In the genomic region with DNA sequence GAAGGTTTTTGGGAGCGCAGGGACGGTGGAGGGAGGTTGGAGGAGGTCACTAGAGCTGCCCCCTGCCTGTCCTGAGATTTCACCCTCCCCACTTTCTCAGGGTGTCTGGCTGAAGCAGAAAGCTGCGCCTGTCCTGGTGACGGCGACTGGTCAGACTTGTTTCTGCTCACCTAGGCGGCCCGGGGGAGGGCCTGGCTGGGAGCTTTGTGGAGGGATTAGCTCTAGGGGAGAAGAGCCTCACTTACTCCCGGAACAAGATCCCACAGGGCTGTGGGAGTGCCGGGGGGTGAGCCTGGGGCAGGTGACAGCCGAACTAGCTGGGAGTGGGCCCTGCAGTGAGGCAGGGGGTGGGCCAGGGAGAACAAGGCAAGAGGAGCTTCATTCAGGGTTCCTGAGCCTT, we compare ENCODE assay signal across 9 cellular contexts. TPM values are rescaled to one million over a fixed set of nuclear protein-coding genes. Genes with fewer than 3 reads are reported as not detected.
DNase-seq lines count a peak whose midpoint lies in the region; ATAC-seq lines count a peak whose summit lies in the region.
"Had no signal": no experiment of that assay in that cellular context is flagged by ENCODE, and none has a peak within 500 bp of the region (broad histone marks: within the 10 kb centered on the region; RNA-seq: fewer than 3 reads in every experiment).

No MANE protein-coding gene starts in this region.

- H3K27me3 Mint-ChIP-seq in activated CD4-positive, alpha-beta T cell treated with anti-CD3 and anti-CD28 coated beads for 36 hours = no peaks in the 10 kb centered on the region
- no peaks in the 10 kb centered on the region for H3K27me3 Mint-ChIP-seq in T-cell
- no peaks in the 10 kb centered on the region for H3K27me3 Mint-ChIP-seq in stimulated activated memory B cell treated with anti-CD40 and anti-IgM and Interleukin-4, amounts not matched to agents 10 μg/mL and 1 μg/mL and 100 μg/mL, for 72 hours
- H3K27me3 Mint-ChIP-seq: naive B cell had no signal

- H3K4me1 ChIP-seq in iPS-15b (ENCODE audit: control insufficient read depth, insufficient read depth, low read length) = peaks cover 22% of the 10 kb centered on the region

- peak overlapping the region; percentile 83 for H3K27ac Mint-ChIP-seq in activated CD4-positive, alpha-beta T cell treated with anti-CD3 and anti-CD28 coated beads for 36 hours
- peak overlapping the region; percentile 85 to 90 for H3K27ac Mint-ChIP-seq in T-cell
- H3K27ac Mint-ChIP-seq in stimulated activated memory B cell treated with anti-CD40 and anti-IgM and Interleukin-4, amounts not matched to agents 10 μg/mL and 1 μg/mL and 100 μg/mL, for 72 hours = peak overlapping the region; percentile 64

- no peaks in the 10 kb centered on the region for H3K27me3 ChIP-seq in iPS-15b (ENCODE audit: control insufficient read depth, insufficient read depth, low read length)

- peaks cover 58% of the 10 kb centered on the region for H3K4me1 Mint-ChIP-seq in activated CD4-positive, alpha-beta T cell treated with anti-CD3 and anti-CD28 coated beads for 36 hours
- H3K4me1 Mint-ChIP-seq in T-cell = peaks cover 52 to 78% (median 71%) of the 10 kb centered on the region in 3 donors
- H3K4me1 Mint-ChIP-seq in stimulated activated memory B cell treated with anti-CD40 and anti-IgM and Interleukin-4, amounts not matched to agents 10 μg/mL and 1 μg/mL and 100 μg/mL, for 72 hours = peaks cover 60% of the 10 kb centered on the region

- POLR2A ChIA-PET in activated CD4-positive, alpha-beta T cell treated with anti-CD3 and anti-CD28 coated beads for 36 hours (lab: Charles Lee) = interaction anchor here (1.1 kb wide), 1 partner anchor 22 kb away, joined by 3 read pairs; no protein-coding TSS in a partner anchor
- POLR2A ChIA-PET in T-cell (lab: Charles Lee) = interaction anchor here in 1 of 2 donors (0.6 kb wide), 1 partner anchor 1006 kb away, joined by 3 read pairs; no protein-coding TSS in a partner anchor

- H3K9me3 Mint-ChIP-seq in activated CD4-positive, alpha-beta T cell treated with anti-CD3 and anti-CD28 coated beads for 36 hours (ENCODE audit: low read depth) = no peaks in the 10 kb centered on the region
- no peaks in the 10 kb centered on the region for H3K9me3 Mint-ChIP-seq in T-cell
- H3K9me3 Mint-ChIP-seq in stimulated activated memory B cell treated with anti-CD40 and anti-IgM and Interleukin-4, amounts not matched to agents 10 μg/mL and 1 μg/mL and 100 μg/mL, for 72 hours = no peaks in the 10 kb centered on the region
- H3K9me3 Mint-ChIP-seq: naive B cell had no signal

- no peak for DNase-seq in activated CD4-positive, alpha-beta T cell treated with anti-CD3 and anti-CD28 coated beads for 36 hours
- no peak for DNase-seq in activated CD4-positive, alpha-beta T cell treated with anti-CD3 and anti-CD28 coated beads for 48 hours
- DNase-seq in T-cell = no peak
- DNase-seq in stimulated activated CD4-positive, alpha-beta T cell treated with anti-CD3 and anti-CD28 coated beads, Interleukin-4, amount 100 ng/mL, for 24 hours = no peak

- H3K9me3 ChIP-seq in iPS-15b (ENCODE audit: control insufficient read depth, insufficient read depth, low read length) = no peaks in the 10 kb centered on the region

- H3K9ac ChIP-seq in iPS-15b (ENCODE audit: low read depth, low read length) = peak overlapping the region; percentile 54

- H3K4me3 Mint-ChIP-seq in activated CD4-positive, alpha-beta T cell treated with anti-CD3 and anti-CD28 coated beads for 36 hours = no peak overlapping the region
- H3K4me3 Mint-ChIP-seq in T-cell = peak overlapping the region; percentile 66 to 100 (median 68)
- no peak overlapping the region for H3K4me3 Mint-ChIP-seq in stimulated activated memory B cell treated with anti-CD40 and anti-IgM and Interleukin-4, amounts not matched to agents 10 μg/mL and 1 μg/mL and 100 μg/mL, for 72 hours

- H3K36me3 ChIP-seq in iPS-15b (ENCODE audit: control insufficient read depth, insufficient read depth, low read length) = no peaks in the 10 kb centered on the region

- H3K36me3 Mint-ChIP-seq in activated CD4-positive, alpha-beta T cell treated with anti-CD3 and anti-CD28 coated beads for 36 hours (ENCODE audit: low read depth) = peaks cover 7% of the 10 kb centered on the region
- peaks cover 7% of the 10 kb centered on the region for H3K36me3 Mint-ChIP-seq in T-cell
- no peaks in the 10 kb centered on the region for H3K36me3 Mint-ChIP-seq in stimulated activated memory B cell treated with anti-CD40 and anti-IgM and Interleukin-4, amounts not matched to agents 10 μg/mL and 1 μg/mL and 100 μg/mL, for 72 hours
- H3K36me3 Mint-ChIP-seq: naive B cell had no signal

- CTCF ChIA-PET in activated CD4-positive, alpha-beta T cell treated with anti-CD3 and anti-CD28 coated beads for 36 hours (lab: Charles Lee) = interaction anchor here (0.5 to 8.2 kb wide), 11 partner anchors 10 to 289 kb away, joined by 3 to 82 read pairs (median 6); partner anchors contain the start of gene NHERF1
- CTCF ChIA-PET in T-cell (lab: Charles Lee) = interaction anchor here (0.5 to 2.5 kb wide), 12 partner anchors 10 to 172 kb away, joined by 3 to 25 read pairs (median 6); no protein-coding TSS in a partner anchor

- ATAC-seq in activated CD4-positive, alpha-beta T cell treated with anti-CD3 and anti-CD28 coated beads for 36 hours = no peak
- ATAC-seq in T-cell (replicated peaks in 1 of 4) (no peak), HG02588 (IDR thresholded peaks at IDR 0.05; ENCODE audit: unreplicated experiment) (no peak), HG02610 (IDR thresholded peaks at IDR 0.05; ENCODE audit: unreplicated experiment) (no peak)
- no peak for ATAC-seq in stimulated activated memory B cell treated with anti-CD40 and anti-IgM and Interleukin-4, amounts not matched to agents 10 μg/mL and 1 μg/mL and 100 μg/mL, for 72 hours

- H3K4me3 ChIP-seq in iPS-15b (ENCODE audit: low read depth, low read length) = no peak overlapping the region

- intact Hi-C loops in activated CD4-positive, alpha-beta T cell treated with anti-CD3 and anti-CD28 coated beads for 36 hours (cut with DNase I, micrococcal nuclease) = loop anchor here in 1 of 2 experiments (2.0 kb wide), 1 partner anchor 15 kb away; no protein-coding TSS in a partner anchor

RNA-seq across cellular contexts. Expression of gene NHERF1, which starts 11.5 kb away (rescaled TPM):
- 100 to 1,000 TPM; 115 to 170 TPM for total RNA-seq in activated CD4-positive, alpha-beta T cell treated with anti-CD3 and anti-CD28 coated beads for 36 hours
- total RNA-seq in T-cell = 100 to 1,000 TPM; 104 to 260 (median 223) TPM

RNA-seq across cellular contexts. Expression of gene NAT9, which starts 16.2 kb away (rescaled TPM):
- total RNA-seq in activated CD4-positive, alpha-beta T cell treated with anti-CD3 and anti-CD28 coated beads for 36 hours = 10 to 100 TPM; 23.7 to 39.6 TPM
- 10 to 100 TPM; 37.2 to 74.4 (median 71.9) TPM for total RNA-seq in T-cell

RNA-seq across cellular contexts. Expression of gene RAB37, which starts 22.9 kb away (rescaled TPM):
- 1 to 10 TPM; 2.7 to 3.5 TPM for total RNA-seq in activated CD4-positive, alpha-beta T cell treated with anti-CD3 and anti-CD28 coated beads for 36 hours
- 10 to 100 TPM; 31.2 to 73.4 (median 40.7) TPM for total RNA-seq in T-cell

RNA-seq across cellular contexts. Expression of gene CD300LF, which starts 47.2 kb away (rescaled TPM):
- not detected for total RNA-seq in activated CD4-positive, alpha-beta T cell treated with anti-CD3 and anti-CD28 coated beads for 36 hours
- total RNA-seq in T-cell = under 1 TPM in 1 of 5 donors, not detected in 4; 0.25 TPM

Comparison
In these comparisons a context has a peak if more than half of its experiments do, and no peak if none do; other contexts are left out.
1. H3K4me3 Mint-ChIP-seq: peak in T-cell (3 of 3); none in activated CD4-positive, alpha-beta T cell treated with anti-CD3 and anti-CD28 coated beads for 36 hours (single experiment) and stimulated activated memory B cell treated with anti-CD40 and anti-IgM and Interleukin-4, amounts not matched to agents 10 μg/mL and 1 μg/mL and 100 μg/mL, for 72 hours (single experiment).
2. RNA of gene RAB37, which starts 22.9 kb away (total RNA-seq): 31.2 to 73.4 TPM in T-cell; 2.7 to 3.5 TPM in activated CD4-positive, alpha-beta T cell treated with anti-CD3 and anti-CD28 coated beads for 36 hours; every median in the first group is over 4 times any median in the second.
3. Peak in every context shown above with its lines, with median percentiles within 50 percentile points of each other: H3K27ac Mint-ChIP-seq.